1 cellular context compared by ENCODE assay signal in the genomic region with DNA sequence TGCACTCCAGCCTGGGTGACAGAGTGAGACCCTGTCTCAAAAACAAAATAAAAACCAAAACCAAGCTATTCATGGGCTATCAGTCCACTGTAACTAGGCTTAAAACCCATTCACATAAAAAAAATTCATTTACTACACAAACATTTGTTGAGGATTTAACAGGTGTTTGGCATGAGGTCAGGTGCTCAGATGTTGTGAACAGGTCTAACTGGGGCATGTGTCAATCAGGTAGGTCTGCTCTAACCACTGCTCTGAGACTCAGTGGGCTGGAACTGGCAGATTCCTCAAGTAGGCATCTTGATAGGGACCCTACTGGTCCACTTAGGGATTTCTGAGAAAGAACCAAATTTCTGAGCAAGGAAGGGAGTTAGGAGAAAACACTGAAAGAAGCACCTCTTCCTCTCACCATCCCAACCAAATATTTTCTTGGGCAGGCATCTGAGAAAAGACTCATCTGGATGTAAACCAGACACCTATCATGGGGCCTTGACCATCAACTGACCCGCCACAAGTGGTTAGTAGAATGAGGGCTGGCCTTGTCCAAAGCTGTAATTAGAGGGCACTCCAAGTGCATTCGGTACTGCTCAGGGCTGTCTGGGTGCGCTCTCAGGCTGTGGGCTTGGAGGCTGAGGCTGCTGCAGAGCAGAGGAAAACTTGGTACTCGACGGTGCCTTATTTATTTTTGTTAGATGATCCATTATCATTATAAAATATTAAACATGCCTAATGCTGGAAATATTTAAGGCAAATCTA.
TF ChIP-seq lines count a peak whose summit lies in the region.

No MANE protein-coding gene starts in this region.

TF ChIP-seq in H1, 55 proteins besides CTCF, POLR2A, EP300 and RAD21:
- TF ChIP-seq CHD1 (IDR thresholded peaks at IDR 0.05; ENCODE audit: low read depth, low read length) (no peak), BCL11A (IDR thresholded peaks at IDR 0.05; ENCODE audit: low read depth in 2 of 2, low read length in 2 of 2) (no peak), CTBP2 (IDR thresholded peaks at IDR 0.05; ENCODE audit: borderline replicate concordance, insufficient read depth, insufficient read length, low read length) (no peak), RBBP5 (IDR thresholded peaks at IDR 0.05; ENCODE audit: borderline replicate concordance, low read depth, low read length) (no peak), JUN (IDR thresholded peaks at IDR 0.05; ENCODE audit: low read depth, low read length) (no peak), CHD2 (IDR thresholded peaks at IDR 0.05; ENCODE audit: low read length) (no peak), EGR1 (IDR thresholded peaks at IDR 0.05; ENCODE audit: borderline replicate concordance, low read depth, low read length) (no peak), SIN3A (conservative IDR thresholded peaks at IDR 0.05 in 1 of 2, IDR thresholded peaks at IDR 0.05 in 1 of 2; ENCODE audit: low read depth in 1 of 2, low read length in 2 of 2) (no peak), CBX5 (IDR thresholded peaks at IDR 0.05; ENCODE audit: low read depth, low read length) (no peak), RNF2 (IDR thresholded peaks at IDR 0.05; ENCODE audit: borderline replicate concordance, low read depth, low read length, missing control alignments, poor library complexity, severe bottlenecking) (no peak), BRCA1 (IDR thresholded peaks at IDR 0.05; ENCODE audit: low read depth, low read length) (no peak), TAF7 (optimal IDR thresholded peaks at IDR 0.05; ENCODE audit: borderline replicate concordance, low read depth, low read length) (no peak), TCF12 (IDR thresholded peaks at IDR 0.05; ENCODE audit: low read depth, low read length) (no peak), YY1 (IDR thresholded peaks at IDR 0.05; ENCODE audit: low read depth, low read length) (no peak), SUZ12 (IDR thresholded peaks at IDR 0.05; ENCODE audit: low read length) (no peak), SAP30 (IDR thresholded peaks at IDR 0.05; ENCODE audit: insufficient read depth, insufficient replicate concordance, low read length) (no peak), SP2 (IDR thresholded peaks at IDR 0.05; ENCODE audit: low read length) (no peak)
- TF ChIP-seq, protein P1, sequence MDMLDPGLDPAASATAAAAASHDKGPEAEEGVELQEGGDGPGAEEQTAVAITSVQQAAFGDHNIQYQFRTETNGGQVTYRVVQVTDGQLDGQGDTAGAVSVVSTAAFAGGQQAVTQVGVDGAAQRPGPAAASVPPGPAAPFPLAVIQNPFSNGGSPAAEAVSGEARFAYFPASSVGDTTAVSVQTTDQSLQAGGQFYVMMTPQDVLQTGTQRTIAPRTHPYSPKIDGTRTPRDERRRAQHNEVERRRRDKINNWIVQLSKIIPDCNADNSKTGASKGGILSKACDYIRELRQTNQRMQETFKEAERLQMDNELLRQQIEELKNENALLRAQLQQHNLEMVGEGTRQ (IDR thresholded peaks at IDR 0.05; ENCODE audit: low read length), result no peak
